Comparison of ENCODE assay signal across 1 cellular context in the genomic region with DNA sequence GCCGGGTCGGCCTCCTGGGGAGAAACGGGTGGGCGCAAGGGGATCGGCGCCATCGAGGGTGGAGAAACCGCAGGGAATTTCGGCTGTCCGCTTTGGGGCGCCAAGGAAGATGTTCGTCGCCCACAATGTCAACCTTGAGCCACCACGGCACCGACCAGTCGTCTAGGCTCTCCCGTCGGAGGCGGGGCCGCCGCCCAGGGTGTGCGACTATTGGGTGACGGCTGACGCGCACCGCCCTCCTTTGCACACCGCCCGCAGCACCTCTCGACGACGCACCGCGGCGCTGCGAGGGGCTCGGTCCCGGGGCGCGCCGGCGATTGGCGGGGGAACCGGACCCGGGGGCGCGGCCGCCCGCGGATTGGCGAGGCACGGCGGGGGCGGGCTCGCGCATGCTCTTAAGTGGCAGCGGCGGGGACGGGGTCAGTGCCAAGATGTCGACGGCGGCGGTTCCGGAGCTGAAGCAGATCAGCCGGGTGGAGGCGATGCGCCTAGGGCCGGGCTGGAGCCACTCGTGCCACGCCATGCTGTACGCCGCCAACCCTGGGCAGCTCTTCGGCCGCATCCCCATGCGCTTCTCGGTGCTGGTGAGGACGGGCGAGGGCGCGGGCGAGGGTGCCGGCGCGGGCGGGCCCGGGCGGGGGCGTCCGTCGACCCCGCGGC.
TF ChIP-seq lines count a peak whose summit lies in the region.

A gene (plus strand): TSS at position 267 of the 660 bp plus-strand sequence. CDS start 165 bp downstream, at position 432.

TF ChIP-seq in neural cell, 6 proteins besides CTCF, POLR2A, EP300 and RAD21 (continued from another document):
- TF ChIP-seq, protein P1, sequence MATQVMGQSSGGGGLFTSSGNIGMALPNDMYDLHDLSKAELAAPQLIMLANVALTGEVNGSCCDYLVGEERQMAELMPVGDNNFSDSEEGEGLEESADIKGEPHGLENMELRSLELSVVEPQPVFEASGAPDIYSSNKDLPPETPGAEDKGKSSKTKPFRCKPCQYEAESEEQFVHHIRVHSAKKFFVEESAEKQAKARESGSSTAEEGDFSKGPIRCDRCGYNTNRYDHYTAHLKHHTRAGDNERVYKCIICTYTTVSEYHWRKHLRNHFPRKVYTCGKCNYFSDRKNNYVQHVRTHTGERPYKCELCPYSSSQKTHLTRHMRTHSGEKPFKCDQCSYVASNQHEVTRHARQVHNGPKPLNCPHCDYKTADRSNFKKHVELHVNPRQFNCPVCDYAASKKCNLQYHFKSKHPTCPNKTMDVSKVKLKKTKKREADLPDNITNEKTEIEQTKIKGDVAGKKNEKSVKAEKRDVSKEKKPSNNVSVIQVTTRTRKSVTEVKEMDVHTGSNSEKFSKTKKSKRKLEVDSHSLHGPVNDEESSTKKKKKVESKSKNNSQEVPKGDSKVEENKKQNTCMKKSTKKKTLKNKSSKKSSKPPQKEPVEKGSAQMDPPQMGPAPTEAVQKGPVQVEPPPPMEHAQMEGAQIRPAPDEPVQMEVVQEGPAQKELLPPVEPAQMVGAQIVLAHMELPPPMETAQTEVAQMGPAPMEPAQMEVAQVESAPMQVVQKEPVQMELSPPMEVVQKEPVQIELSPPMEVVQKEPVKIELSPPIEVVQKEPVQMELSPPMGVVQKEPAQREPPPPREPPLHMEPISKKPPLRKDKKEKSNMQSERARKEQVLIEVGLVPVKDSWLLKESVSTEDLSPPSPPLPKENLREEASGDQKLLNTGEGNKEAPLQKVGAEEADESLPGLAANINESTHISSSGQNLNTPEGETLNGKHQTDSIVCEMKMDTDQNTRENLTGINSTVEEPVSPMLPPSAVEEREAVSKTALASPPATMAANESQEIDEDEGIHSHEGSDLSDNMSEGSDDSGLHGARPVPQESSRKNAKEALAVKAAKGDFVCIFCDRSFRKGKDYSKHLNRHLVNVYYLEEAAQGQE (IDR thresholded peaks at IDR 0.05; ENCODE audit: borderline replicate concordance): peak; percentile 74
- peak; percentile 77 for TF ChIP-seq POLR2AphosphoS5 (IDR thresholded peaks at IDR 0.05)
